ENCODE assay signal across 8 cellular contexts in the genomic region with DNA sequence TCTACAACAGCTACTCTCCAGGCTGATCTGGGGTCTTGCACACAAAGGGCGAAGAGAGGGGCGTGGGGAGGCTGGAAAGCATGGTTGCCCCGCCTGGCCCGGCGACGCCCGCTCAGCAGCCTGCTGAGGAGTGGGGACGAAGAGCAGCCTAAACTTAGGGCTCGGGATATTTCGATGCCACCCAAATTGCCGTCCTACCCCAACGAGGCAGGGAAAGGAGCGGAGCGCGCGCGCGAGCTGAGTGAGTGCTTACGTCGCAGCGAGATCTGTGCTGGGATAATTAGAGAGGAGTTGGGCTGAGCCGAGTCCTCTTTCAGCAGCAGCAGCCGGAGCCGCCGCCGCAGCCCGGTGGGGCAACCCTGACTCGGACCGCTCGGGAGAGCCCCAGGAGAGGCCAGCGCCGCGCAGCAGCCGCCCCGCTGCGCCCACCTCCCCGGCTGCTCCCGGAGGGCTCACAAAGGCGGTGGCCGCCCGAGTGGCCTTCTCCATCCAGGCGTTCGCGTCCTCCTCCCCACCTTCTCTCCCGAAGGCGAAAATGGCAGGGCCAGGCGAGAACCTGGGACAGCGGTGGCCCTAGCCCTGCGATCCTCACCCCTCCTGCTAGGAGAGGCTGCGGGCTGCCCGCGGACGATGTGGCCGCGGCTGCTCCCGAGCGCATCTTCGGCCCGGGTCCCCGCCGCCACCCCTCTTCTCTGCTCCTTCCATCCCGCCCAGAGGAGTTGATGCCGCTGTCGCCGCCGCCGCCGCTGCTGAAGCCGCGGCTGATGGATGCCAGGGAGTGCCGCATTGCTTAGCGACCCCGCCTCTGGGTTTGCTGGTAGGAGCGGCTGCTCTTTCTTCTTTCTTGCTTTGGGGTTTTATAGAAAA.
DNase-seq lines count a peak whose midpoint lies in the region; ATAC-seq and TF ChIP-seq lines count a peak whose summit lies in the region.

A gene with protein sequence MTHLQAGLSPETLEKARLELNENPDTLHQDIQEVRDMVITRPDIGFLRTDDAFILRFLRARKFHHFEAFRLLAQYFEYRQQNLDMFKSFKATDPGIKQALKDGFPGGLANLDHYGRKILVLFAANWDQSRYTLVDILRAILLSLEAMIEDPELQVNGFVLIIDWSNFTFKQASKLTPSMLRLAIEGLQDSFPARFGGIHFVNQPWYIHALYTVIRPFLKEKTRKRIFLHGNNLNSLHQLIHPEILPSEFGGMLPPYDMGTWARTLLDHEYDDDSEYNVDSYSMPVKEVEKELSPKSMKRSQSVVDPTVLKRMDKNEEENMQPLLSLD (plus strand): TSS at position 306 of the 867 bp plus-strand sequence. CDS start 1,543 bp downstream, outside the sequence.

- DNase-seq in AG20443 (ENCODE audit: low spot score), result peak; percentile 72
- DNase-seq in NCI-H2107 (lab: John Stamatoyannopoulos, UW), result peak; percentile 23
- DNase-seq in ecto neural progenitor cell (ENCODE audit: low spot score), result peak; percentile 80
- DNase-seq in epidermal melanocyte (ENCODE audit: insufficient read length, low spot score), result no peak
- DNase-seq in KBM-7, result no peak

- peak within 1 kb of the TSS; percentile 73 to 80 (median 76) for H3K4me3 Mint-ChIP-seq in nephron

- H3K36me3 Mint-ChIP-seq in nephron (ENCODE audit: low read depth), result no peaks in the 10 kb centered on the region

- H3K27me3 Mint-ChIP-seq in nephron (ENCODE audit: low read depth), result peaks cover 92% of the 10 kb centered on the region

- H3K4me1 Mint-ChIP-seq in nephron, result peaks cover 6% of the 10 kb centered on the region

- H3K9me3 Mint-ChIP-seq in nephron, result no peaks in the 10 kb centered on the region

- no peak for TF ChIP-seq CTCF in nephron (IDR thresholded peaks at IDR 0.05; ENCODE audit: unreplicated experiment in 3 of 3)

- ATAC-seq in GM21529 (IDR thresholded peaks at IDR 0.05; ENCODE audit: unreplicated experiment), result no peak
- no peak for ATAC-seq in HG02938 (IDR thresholded peaks at IDR 0.05; ENCODE audit: unreplicated experiment)

- no peak within 1 kb of the TSS for H3K27ac Mint-ChIP-seq in nephron

- in situ Hi-C loops in KBM-7 (cut with MboI; ENCODE audit: low pct_unique_long_range_greater_than_20kb, low sequenced_read_pairs), result no loop called here

Comparison
In these comparisons a context has a peak if more than half of its experiments do, and no peak if none do; other contexts are left out.
1. DNase-seq: peak in AG20443 (single experiment), NCI-H2107 (single experiment) and ecto neural progenitor cell (single experiment); none in epidermal melanocyte (single experiment) and KBM-7 (single experiment).